27 cellular contexts compared by ENCODE assay signal in genomic region chr1:89457046-89457445, GRCh38.
"Had no signal": no experiment of that assay in that cellular context is flagged by ENCODE, and none has a peak within 500 bp of the region (broad histone marks: within the 10 kb centered on the region; RNA-seq: fewer than 3 reads in every experiment).

No MANE protein-coding gene starts in this region.

- H3K27me3 ChIP-seq: colonic mucosa, heart left ventricle, neutrophil, right lobe of liver, testis, tibial nerve, upper lobe of right lung, vagina had no signal

- DNase-seq: colonic mucosa; dermis blood vessel endothelial cell; erythroblast; foreskin melanocyte; heart left ventricle; hippocampal formation; kidney; left cardiac atrium; left ventricle myocardium inferior; lower lobe of right lung; mesenchymal stem cell; naive B cell; nephron progenitor cell; psoas muscle; retina; right lobe of liver; stimulated activated CD4-positive, alpha-beta T cell treated with anti-CD3 and anti-CD28 coated beads, Interleukin-15, amount 100 ng/mL, for 24 hours; stimulated activated CD4-positive, alpha-beta T cell treated with anti-CD3 and anti-CD28 coated beads, Interleukin-1b, Interleukin-23, amount 100 ng/mL, for 48 hours; stimulated activated CD4-positive, alpha-beta T cell treated with anti-CD3 and anti-CD28 coated beads, Interleukin-4, amount 100 ng/mL, for 24 hours; testis; upper lobe of right lung had no signal

- H3K27ac Mint-ChIP-seq: naive B cell; nephron progenitor cell; stimulated activated memory B cell treated with anti-CD40 and anti-IgM and Interleukin-4, amounts not matched to agents 10 μg/mL and 1 μg/mL and 100 μg/mL, for 72 hours; stimulated activated naive CD8-positive, alpha-beta T cell treated with anti-CD3 and anti-CD28 coated beads, Interleukin-15, Interleukin-2, amounts not matched to agents 100 ng/mL and 50 ng/mL, for 24 hours had no signal

- H3K27ac ChIP-seq: colonic mucosa, heart left ventricle, left ventricle myocardium inferior, lower lobe of right lung, neutrophil, psoas muscle, right lobe of liver, testis, tibial nerve, upper lobe of right lung, vagina had no signal

- H3K36me3 ChIP-seq: colonic mucosa, heart left ventricle, left ventricle myocardium inferior, lower lobe of right lung, neutrophil, right lobe of liver, tibial nerve, upper lobe of right lung, vagina had no signal

- H3K4me3 Mint-ChIP-seq: naive B cell; nephron progenitor cell; stimulated activated memory B cell treated with anti-CD40 and anti-IgM and Interleukin-4, amounts not matched to agents 10 μg/mL and 1 μg/mL and 100 μg/mL, for 72 hours; stimulated activated naive CD8-positive, alpha-beta T cell treated with anti-CD3 and anti-CD28 coated beads, Interleukin-15, Interleukin-2, amounts not matched to agents 100 ng/mL and 50 ng/mL, for 24 hours had no signal

- H3K4me1 Mint-ChIP-seq: nephron progenitor cell; stimulated activated memory B cell treated with anti-CD40 and anti-IgM and Interleukin-4, amounts not matched to agents 10 μg/mL and 1 μg/mL and 100 μg/mL, for 72 hours had no signal

- H3K36me3 Mint-ChIP-seq: naive B cell; stimulated activated memory B cell treated with anti-CD40 and anti-IgM and Interleukin-4, amounts not matched to agents 10 μg/mL and 1 μg/mL and 100 μg/mL, for 72 hours had no signal

- FAIRE-seq: endothelial cell of umbilical vein, kidney had no signal

- H3K4me1 ChIP-seq: colonic mucosa, heart left ventricle, left ventricle myocardium inferior, lower lobe of right lung, psoas muscle, right lobe of liver, testis, tibial nerve, upper lobe of right lung had no signal

- H3K9me3 ChIP-seq: colonic mucosa, heart left ventricle, left ventricle myocardium inferior, lower lobe of right lung, neutrophil, psoas muscle, right lobe of liver, testis, tibial nerve, upper lobe of right lung, vagina had no signal

- H3K9me3 Mint-ChIP-seq: naive B cell; nephron progenitor cell; stimulated activated memory B cell treated with anti-CD40 and anti-IgM and Interleukin-4, amounts not matched to agents 10 μg/mL and 1 μg/mL and 100 μg/mL, for 72 hours; stimulated activated naive CD8-positive, alpha-beta T cell treated with anti-CD3 and anti-CD28 coated beads, Interleukin-15, Interleukin-2, amounts not matched to agents 100 ng/mL and 50 ng/mL, for 24 hours had no signal

- H3K4me3 ChIP-seq: colonic mucosa, heart left ventricle, left ventricle myocardium inferior, lower lobe of right lung, psoas muscle, right lobe of liver, testis, tibial nerve, upper lobe of right lung, vagina had no signal
